ENCODE assay signal across 24 cellular contexts in the genomic region with DNA sequence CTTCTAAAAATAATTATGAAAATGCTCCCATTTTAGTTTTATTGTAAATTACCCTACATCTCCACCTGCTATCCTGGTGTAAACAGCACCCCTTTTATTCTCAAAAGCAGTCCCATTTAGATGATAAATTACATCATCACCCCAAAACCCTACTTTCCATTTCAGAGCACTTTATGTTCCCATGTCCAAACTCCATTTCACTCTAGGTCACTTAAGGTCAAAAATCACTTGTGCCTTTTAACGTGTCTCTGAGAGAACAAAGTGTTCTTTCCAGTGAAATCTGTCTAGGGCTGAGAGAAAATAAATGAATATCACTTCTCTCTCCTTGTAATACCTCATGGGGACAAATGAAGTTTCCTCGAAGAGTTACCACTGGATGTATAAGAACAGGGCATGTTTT.
"Had no signal": no experiment of that assay in that cellular context is flagged by ENCODE, and none has a peak within 500 bp of the region (broad histone marks: within the 10 kb centered on the region; RNA-seq: fewer than 3 reads in every experiment).

No MANE protein-coding gene starts in this region.

- FAIRE-seq: bronchial epithelial cell, islet of Langerhans, TTC549 had no signal

- H3K4me1 Mint-ChIP-seq: activated naive CD4-positive, alpha-beta T cell treated with anti-CD3 and anti-CD28 coated beads, Interleukin-2, amount 10 ng/mL, durations not matched to agents 7 days and 5 days; T-cell had no signal

- H3K4me3 Mint-ChIP-seq: activated CD4-positive, alpha-beta memory T cell treated with anti-CD3 and anti-CD28 coated beads for 36 hours; activated CD4-positive, alpha-beta T cell treated with anti-CD3 and anti-CD28 coated beads, Interleukin-2, amount 10 ng/mL, durations not matched to agents 24 days and 14 days; activated naive CD4-positive, alpha-beta T cell treated with anti-CD3 and anti-CD28 coated beads, Interleukin-2, amount 10 ng/mL, durations not matched to agents 7 days and 5 days; activated T-cell treated with anti-CD3 and anti-CD28 coated beads, Interleukin-2, amount 50 U/mL, for 24 hours; central memory CD8-positive, alpha-beta T cell; dendritic cell treated with granulocyte-macrophage colony-stimulating factor and Interleukin-4, amounts not matched to agents 40 ng/mL and 50 ng/mL, for 4 days; memory B cell; naive thymus-derived CD4-positive, alpha-beta T cell; T-cell had no signal

- ATAC-seq: activated CD4-positive, CD25-positive, alpha-beta regulatory T cell treated with anti-CD3 and anti-CD28 coated beads, Interleukin-2, amount 50 U/mL, for 24 hours; naive thymus-derived CD4-positive, alpha-beta T cell; stimulated activated naive CD8-positive, alpha-beta T cell treated with anti-CD3 and anti-CD28 coated beads, Interleukin-15, Interleukin-2, amounts not matched to agents 100 U/mL and 50 U/mL, for 24 hours; T-cell had no signal

- DNase-seq: activated CD4-positive, alpha-beta memory T cell treated with anti-CD3 and anti-CD28 coated beads for 36 hours; activated CD8-positive, alpha-beta memory T cell treated with anti-CD3 and anti-CD28 coated beads, Interleukin-2, amount 50 U/mL, for 48 hours; activated gamma-delta T cell; activated naive CD4-positive, alpha-beta T cell treated with anti-CD3 and anti-CD28 coated beads, Interleukin-2, amount 10 ng/mL, durations not matched to agents 7 days and 5 days; activated T-cell treated with anti-CD3 and anti-CD28 coated beads, Interleukin-2, amount 50 U/mL, for 24 hours; esophagus squamous epithelium; glutamatergic neuron; naive thymus-derived CD4-positive, alpha-beta T cell; ovary; stimulated activated CD4-positive, alpha-beta T cell treated with anti-CD3 and anti-CD28 coated beads, Interleukin-12 subunit alpha, Interleukin-12 subunit beta, amount 100 ng/mL, for 4 hours; stimulated activated CD4-positive, alpha-beta T cell treated with anti-CD3 and anti-CD28 coated beads, Interleukin-4, amount 100 ng/mL, for 1 hour; stimulated activated naive CD8-positive, alpha-beta T cell treated with anti-CD3 and anti-CD28 coated beads, Interleukin-15, Interleukin-2, amounts not matched to agents 100 U/mL and 50 U/mL, for 24 hours; T-cell; transverse colon; WERI-Rb-1 had no signal

- H3K36me3 ChIP-seq: ovary, WERI-Rb-1 had no signal

- H3K4me3 ChIP-seq: esophagus squamous epithelium, ovary, right atrium auricular region, transverse colon had no signal

- H3K27me3 Mint-ChIP-seq: activated CD4-positive, alpha-beta memory T cell treated with anti-CD3 and anti-CD28 coated beads for 36 hours; activated CD4-positive, alpha-beta T cell treated with anti-CD3 and anti-CD28 coated beads, Interleukin-2, amount 10 ng/mL, durations not matched to agents 24 days and 14 days; activated naive CD4-positive, alpha-beta T cell treated with anti-CD3 and anti-CD28 coated beads, Interleukin-2, amount 10 ng/mL, durations not matched to agents 7 days and 5 days; activated T-cell treated with anti-CD3 and anti-CD28 coated beads, Interleukin-2, amount 50 U/mL, for 24 hours; central memory CD8-positive, alpha-beta T cell; dendritic cell treated with granulocyte-macrophage colony-stimulating factor and Interleukin-4, amounts not matched to agents 40 ng/mL and 50 ng/mL, for 4 days; memory B cell; naive thymus-derived CD4-positive, alpha-beta T cell; T-cell had no signal

- H3K9me3 Mint-ChIP-seq: activated CD4-positive, alpha-beta memory T cell treated with anti-CD3 and anti-CD28 coated beads for 36 hours; activated CD4-positive, alpha-beta T cell treated with anti-CD3 and anti-CD28 coated beads, Interleukin-2, amount 10 ng/mL, durations not matched to agents 24 days and 14 days; activated naive CD4-positive, alpha-beta T cell treated with anti-CD3 and anti-CD28 coated beads, Interleukin-2, amount 10 ng/mL, durations not matched to agents 7 days and 5 days; activated T-cell treated with anti-CD3 and anti-CD28 coated beads, Interleukin-2, amount 50 U/mL, for 24 hours; central memory CD8-positive, alpha-beta T cell; dendritic cell treated with granulocyte-macrophage colony-stimulating factor and Interleukin-4, amounts not matched to agents 40 ng/mL and 50 ng/mL, for 4 days; memory B cell; naive thymus-derived CD4-positive, alpha-beta T cell; T-cell had no signal

- H3K27me3 ChIP-seq: esophagus squamous epithelium, ovary, right atrium auricular region, transverse colon had no signal

- H3K27ac ChIP-seq: ovary, right atrium auricular region, transverse colon, WERI-Rb-1 had no signal

- H3K9me3 ChIP-seq: esophagus squamous epithelium, ovary, right atrium auricular region, transverse colon had no signal

- H3K27ac Mint-ChIP-seq: activated CD4-positive, alpha-beta memory T cell treated with anti-CD3 and anti-CD28 coated beads for 36 hours; activated CD4-positive, alpha-beta T cell treated with anti-CD3 and anti-CD28 coated beads, Interleukin-2, amount 10 ng/mL, durations not matched to agents 24 days and 14 days; activated naive CD4-positive, alpha-beta T cell treated with anti-CD3 and anti-CD28 coated beads, Interleukin-2, amount 10 ng/mL, durations not matched to agents 7 days and 5 days; dendritic cell treated with granulocyte-macrophage colony-stimulating factor and Interleukin-4, amounts not matched to agents 40 ng/mL and 50 ng/mL, for 4 days; memory B cell; T-cell had no signal

- H3K4me1 ChIP-seq: esophagus squamous epithelium, transverse colon had no signal
